ENCODE assay signal across 1 cellular context in the genomic region with DNA sequence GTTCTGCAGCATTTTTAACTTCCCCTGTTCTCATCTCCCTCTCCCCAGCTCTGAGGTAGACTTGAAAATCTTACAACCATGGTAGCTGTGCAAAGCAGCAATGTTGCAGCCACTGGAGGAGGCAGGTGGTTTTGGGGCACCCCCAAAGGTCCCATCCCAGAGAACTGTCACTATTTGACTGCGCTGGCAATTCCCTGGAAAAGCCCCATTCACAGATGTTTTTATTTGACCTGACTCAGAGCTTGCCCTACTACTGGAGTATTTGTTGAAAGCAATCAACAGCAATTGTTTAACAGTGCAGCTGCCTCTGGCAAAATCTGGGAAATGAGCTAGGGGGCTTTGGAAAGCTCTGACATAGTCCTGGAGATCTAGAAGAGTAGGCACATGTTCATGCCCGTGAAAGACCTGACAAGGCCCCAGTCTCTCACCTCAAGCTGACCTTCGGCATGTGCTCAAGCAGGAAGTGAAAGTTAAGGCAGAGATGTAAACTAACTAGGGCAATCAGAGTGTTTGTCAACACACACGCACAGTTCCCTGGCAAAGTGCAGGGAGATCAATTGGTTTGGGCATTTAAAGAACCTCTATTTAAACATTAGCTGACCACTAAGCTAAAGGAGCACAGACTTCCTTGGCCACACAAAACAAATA.
A peak's percentile ranks its signal among the peaks of the same experiment; 100 is the strongest.
TF ChIP-seq lines count a peak whose summit lies in the region.

No MANE protein-coding gene starts in this region.

TF ChIP-seq in GM12878, 131 proteins besides CTCF, POLR2A, EP300 and RAD21 (continued from another document):
- TF ChIP-seq, protein P1, sequence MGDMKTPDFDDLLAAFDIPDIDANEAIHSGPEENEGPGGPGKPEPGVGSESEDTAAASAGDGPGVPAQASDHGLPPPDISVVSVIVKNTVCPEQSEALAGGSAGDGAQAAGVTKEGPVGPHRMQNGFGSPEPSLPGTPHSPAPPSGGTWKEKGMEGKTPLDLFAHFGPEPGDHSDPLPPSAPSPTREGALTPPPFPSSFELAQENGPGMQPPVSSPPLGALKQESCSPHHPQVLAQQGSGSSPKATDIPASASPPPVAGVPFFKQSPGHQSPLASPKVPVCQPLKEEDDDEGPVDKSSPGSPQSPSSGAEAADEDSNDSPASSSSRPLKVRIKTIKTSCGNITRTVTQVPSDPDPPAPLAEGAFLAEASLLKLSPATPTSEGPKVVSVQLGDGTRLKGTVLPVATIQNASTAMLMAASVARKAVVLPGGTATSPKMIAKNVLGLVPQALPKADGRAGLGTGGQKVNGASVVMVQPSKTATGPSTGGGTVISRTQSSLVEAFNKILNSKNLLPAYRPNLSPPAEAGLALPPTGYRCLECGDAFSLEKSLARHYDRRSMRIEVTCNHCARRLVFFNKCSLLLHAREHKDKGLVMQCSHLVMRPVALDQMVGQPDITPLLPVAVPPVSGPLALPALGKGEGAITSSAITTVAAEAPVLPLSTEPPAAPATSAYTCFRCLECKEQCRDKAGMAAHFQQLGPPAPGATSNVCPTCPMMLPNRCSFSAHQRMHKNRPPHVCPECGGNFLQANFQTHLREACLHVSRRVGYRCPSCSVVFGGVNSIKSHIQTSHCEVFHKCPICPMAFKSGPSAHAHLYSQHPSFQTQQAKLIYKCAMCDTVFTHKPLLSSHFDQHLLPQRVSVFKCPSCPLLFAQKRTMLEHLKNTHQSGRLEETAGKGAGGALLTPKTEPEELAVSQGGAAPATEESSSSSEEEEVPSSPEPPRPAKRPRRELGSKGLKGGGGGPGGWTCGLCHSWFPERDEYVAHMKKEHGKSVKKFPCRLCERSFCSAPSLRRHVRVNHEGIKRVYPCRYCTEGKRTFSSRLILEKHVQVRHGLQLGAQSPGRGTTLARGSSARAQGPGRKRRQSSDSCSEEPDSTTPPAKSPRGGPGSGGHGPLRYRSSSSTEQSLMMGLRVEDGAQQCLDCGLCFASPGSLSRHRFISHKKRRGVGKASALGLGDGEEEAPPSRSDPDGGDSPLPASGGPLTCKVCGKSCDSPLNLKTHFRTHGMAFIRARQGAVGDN (IDR thresholded peaks at IDR 0.05): peak; percentile 97
- TF ChIP-seq, protein P2, sequence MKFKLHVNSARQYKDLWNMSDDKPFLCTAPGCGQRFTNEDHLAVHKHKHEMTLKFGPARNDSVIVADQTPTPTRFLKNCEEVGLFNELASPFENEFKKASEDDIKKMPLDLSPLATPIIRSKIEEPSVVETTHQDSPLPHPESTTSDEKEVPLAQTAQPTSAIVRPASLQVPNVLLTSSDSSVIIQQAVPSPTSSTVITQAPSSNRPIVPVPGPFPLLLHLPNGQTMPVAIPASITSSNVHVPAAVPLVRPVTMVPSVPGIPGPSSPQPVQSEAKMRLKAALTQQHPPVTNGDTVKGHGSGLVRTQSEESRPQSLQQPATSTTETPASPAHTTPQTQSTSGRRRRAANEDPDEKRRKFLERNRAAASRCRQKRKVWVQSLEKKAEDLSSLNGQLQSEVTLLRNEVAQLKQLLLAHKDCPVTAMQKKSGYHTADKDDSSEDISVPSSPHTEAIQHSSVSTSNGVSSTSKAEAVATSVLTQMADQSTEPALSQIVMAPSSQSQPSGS (IDR thresholded peaks at IDR 0.05; ENCODE audit: low read length): peak; percentile 54; the same call in 1 of the 2 replicates
- TF ChIP-seq CBX5 (IDR thresholded peaks at IDR 0.05; ENCODE audit: low read depth) (peak; percentile 96), RUNX3 (IDR thresholded peaks at IDR 0.05; ENCODE audit: low read length) (peak; percentile 79), TBL1XR1 (IDR thresholded peaks at IDR 0.05; ENCODE audit: low read depth, low read length) (0 out of 2 replicates have a peak, but pooled peaks have one; percentile 73)
TF ChIP-seq in GM12878: peak in this region for 38.
